ENCODE assay signal across 8 cellular contexts in the genomic region with DNA sequence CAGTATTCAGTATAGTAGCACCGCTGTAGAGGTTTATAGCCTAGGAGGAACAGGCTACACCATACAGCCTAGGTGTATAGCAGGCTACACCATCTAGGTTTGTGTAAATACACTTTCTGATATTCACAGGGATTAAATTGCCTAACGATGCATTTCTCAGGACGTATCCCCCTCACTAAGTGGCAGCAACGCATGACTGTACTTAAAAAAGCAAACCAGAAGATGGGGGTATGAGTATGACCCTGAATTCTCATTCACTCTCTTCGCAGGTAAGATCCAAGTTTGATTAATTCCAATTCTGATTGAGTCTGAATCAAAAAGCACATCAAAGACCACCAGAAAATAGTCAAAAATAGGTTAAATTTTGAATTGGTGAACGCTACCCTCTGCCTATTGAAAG. TPM values are rescaled to one million over a fixed set of nuclear protein-coding genes. Genes with fewer than 3 reads are reported as not detected.
DNase-seq lines count a peak whose midpoint lies in the region; ATAC-seq and TF ChIP-seq lines count a peak whose summit lies in the region.

No MANE protein-coding gene starts in this region.

- H3K9ac ChIP-seq in HUES64 (ENCODE audit: low read depth, low read length) (peak overlapping the region; percentile 97), mucosa of stomach (ENCODE audit: low read length) (peak overlapping the region; percentile 89)

- intact Hi-C loops in body of pancreas (cut with DNase I), result no loop called here

- CTCF ChIA-PET in AG04450 (lab: Charles Lee), result interaction anchor here (2.9 kb wide), 1 partner anchor 25 kb away, joined by 8 read pairs; no protein-coding TSS in a partner anchor

- 41% methylated on average over 6 of the region's 6 CpGs for WGBS in HUES64
- 16 to 24% methylated on average over 6 of the region's 6 CpGs for WGBS in body of pancreas, 2 donors

- H3K4me3 ChIP-seq in AG04450 (ENCODE audit: low read depth, low read length) (peak overlapping the region; percentile 95), HUES64 (ENCODE audit: low read length) (peak overlapping the region; percentile 98), body of pancreas (peak overlapping the region in 1 of 2 donors; percentile 35), mucosa of stomach (ENCODE audit: low read length) (peak overlapping the region; percentile 36)

- H3K9me3 ChIP-seq in AG04450 (ENCODE audit: control insufficient read depth, insufficient read depth, low read length), result no peaks in the 10 kb centered on the region; the same call in 1 of the 2 replicates
- peaks cover 16% of the 10 kb centered on the region for H3K9me3 ChIP-seq in HUES64 (ENCODE audit: insufficient read depth, low read depth, low read length)
- no peaks in the 10 kb centered on the region for H3K9me3 ChIP-seq in body of pancreas
- H3K9me3 ChIP-seq in mucosa of stomach (ENCODE audit: control insufficient read depth, low read length), result no peaks in the 10 kb centered on the region

- no peaks in the 10 kb centered on the region for H3K27me3 ChIP-seq in AG04450 (ENCODE audit: control insufficient read depth, insufficient read depth, low read length)
- H3K27me3 ChIP-seq in HUES64 (ENCODE audit: insufficient read depth, low read length), result no peaks in the 10 kb centered on the region
- H3K27me3 ChIP-seq in body of pancreas, result no peaks in the 10 kb centered on the region
- no peaks in the 10 kb centered on the region for H3K27me3 ChIP-seq in mucosa of stomach (ENCODE audit: control insufficient read depth, insufficient read depth, low read length)

- TF ChIP-seq POLR2A in body of pancreas (IDR thresholded peaks at IDR 0.05), result no peak

- POLR2A ChIA-PET in AG04450 (lab: Yijun Ruan, JAX), result no interaction called here

- H3K4me1 ChIP-seq in HUES64 (ENCODE audit: insufficient read depth, low read length) (peaks cover 8% of the 10 kb centered on the region; the same call in 1 of the 2 replicates), body of pancreas (peaks cover 23% of the 10 kb centered on the region), mucosa of stomach (ENCODE audit: control insufficient read depth, insufficient read depth, low read length) (peaks cover 19% of the 10 kb centered on the region)

- TF ChIP-seq CTCF in AG04450 (IDR thresholded peaks at IDR 0.05; ENCODE audit: low read depth, low read length), result no peak
- TF ChIP-seq CTCF in body of pancreas (IDR thresholded peaks at IDR 0.05), result no peak

- DNase-seq in AG04450 (ENCODE audit: low read depth, low spot score), result no peak
- DNase-seq in body of pancreas, result no peak
- no peak for DNase-seq in mucosa of gallbladder (ENCODE audit: low spot score)
- no peak for DNase-seq in activated gamma-delta T cell (lab: John Stamatoyannopoulos, UW)
- DNase-seq in stimulated activated CD8-positive, alpha-beta memory T cell treated with anti-CD3 and anti-CD28 coated beads, Interleukin-4, amount 100 ng/mL, for 48 hours, result no peak
- DNase-seq in SW 1271 (lab: John Stamatoyannopoulos, UW), result no peak

- no peak overlapping the region for H3K27ac ChIP-seq in AG04450 (ENCODE audit: low read depth, low read length)
- H3K27ac ChIP-seq in HUES64 (ENCODE audit: low read depth, low read length), result no peak overlapping the region
- H3K27ac ChIP-seq in body of pancreas, result peak overlapping the region in 3 of 4 donors; percentile 33 to 77 (median 67)

- H3K36me3 ChIP-seq in HUES64 (ENCODE audit: insufficient read depth, low read length), result peaks cover 24% of the 10 kb centered on the region
- H3K36me3 ChIP-seq in body of pancreas (replicated peaks in 1 of 2; ENCODE audit: insufficient read depth in 1 of 2, low read depth in 2 of 2), result peaks cover 0 to 8% of the 10 kb centered on the region in 2 donors
- H3K36me3 ChIP-seq in mucosa of stomach (ENCODE audit: control insufficient read depth, insufficient read depth, low read length), result no peaks in the 10 kb centered on the region

- ATAC-seq in body of pancreas, result no peak

RNA-seq across cellular contexts. Expression of a gene that starts 1.0 kb away (rescaled TPM):
- 8.5 and 13.8 TPM in 2 replicates for polyA plus RNA-seq in AG04450 (2011; rRNA removed)
- 6.6 and 10.3 TPM in 2 replicates for polyA minus RNA-seq in AG04450 (2011; rRNA and poly(A)+ RNA removed)
- polyA plus RNA-seq in HUES64 (2013, experiment 1 of 2), result 23.3 TPM
- 21.0 TPM for polyA plus RNA-seq in HUES64 (2013, experiment 2 of 2)
- total RNA-seq in body of pancreas (10 to 100 TPM; 12.9 to 17.6 TPM), mucosa of gallbladder (15.9 TPM)

Comparison
In these comparisons a context has a peak if more than half of its experiments do, and no peak if none do; other contexts are left out.
1. H3K27ac ChIP-seq: peak in body of pancreas (3 of 4); none in AG04450 (single experiment) and HUES64 (single experiment).